Comparison of ENCODE assay signal across 8 cellular contexts in the genomic region with DNA sequence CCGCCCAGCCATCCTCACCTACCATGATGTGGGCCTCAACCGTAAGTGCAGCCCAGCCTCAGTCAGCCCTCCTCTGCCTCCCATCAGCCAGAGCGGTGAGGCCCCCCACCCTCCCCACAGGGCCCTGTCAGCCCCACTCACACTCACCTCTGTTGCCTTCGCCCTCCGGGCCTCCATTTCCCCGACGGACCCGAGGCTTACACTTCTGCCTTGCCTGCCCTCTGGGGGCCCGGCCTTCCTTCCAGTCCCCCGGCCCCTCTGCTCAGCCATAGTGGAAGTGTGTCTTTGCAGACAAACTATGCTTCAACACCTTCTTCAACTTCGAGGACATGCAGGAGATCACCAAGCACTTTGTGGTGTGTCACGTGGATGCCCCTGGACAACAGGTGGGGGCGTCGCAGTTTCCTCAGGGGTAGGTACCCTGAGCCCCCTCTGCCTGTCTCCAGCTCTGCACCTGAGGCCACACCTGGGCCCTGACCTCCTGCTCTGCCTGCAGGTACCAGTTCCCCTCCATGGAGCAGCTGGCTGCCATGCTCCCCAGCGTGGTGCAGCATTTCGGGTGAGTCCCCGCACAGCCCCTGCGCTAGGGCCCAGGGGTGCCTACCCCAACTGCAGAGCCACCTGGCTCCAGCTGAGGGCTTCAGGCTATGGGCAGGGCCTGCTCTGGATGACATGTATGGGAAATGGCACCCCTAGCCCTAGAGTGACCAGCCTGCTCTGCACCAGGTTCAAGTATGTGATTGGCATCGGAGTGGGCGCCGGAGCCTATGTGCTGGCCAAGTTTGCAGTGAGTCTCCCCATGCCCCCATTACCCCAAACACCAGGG.
"Had no signal": no experiment of that assay in that cellular context is flagged by ENCODE, and none has a peak within 500 bp of the region (broad histone marks: within the 10 kb centered on the region; RNA-seq: fewer than 3 reads in every experiment).

No MANE protein-coding gene starts in this region.

- H3K36me3 ChIP-seq: tibial artery had no signal

- H3K9me3 ChIP-seq: adrenal gland, tibial artery had no signal

- DNase-seq: activated CD4-positive, alpha-beta T cell treated with anti-CD3 and anti-CD28 coated beads, Interleukin-2, amount 10 ng/mL, durations not matched to agents 24 days and 14 days; activated CD8-positive, alpha-beta memory T cell treated with anti-CD3 and anti-CD28 coated beads for 24 hours; hippocampal formation; stimulated activated CD4-positive, alpha-beta T cell treated with anti-CD3 and anti-CD28 coated beads, Interleukin-12 subunit alpha, Interleukin-12 subunit beta, amount 100 ng/mL, for 4 hours; stimulated activated CD4-positive, alpha-beta T cell treated with anti-CD3 and anti-CD28 coated beads, Interleukin-2, amount 100 ng/mL, for 24 hours; T-helper 17 cell had no signal

- H3K27ac ChIP-seq: adrenal gland, tibial artery had no signal

- H3K4me3 ChIP-seq: adrenal gland, tibial artery had no signal

- H3K27me3 ChIP-seq: adrenal gland had no signal
